In genomic region chr1:41700986-41701535, GRCh38 we compare ENCODE assay signal across 25 cellular contexts.
"Had no signal": no experiment of that assay in that cellular context is flagged by ENCODE, and none has a peak within 500 bp of the region (broad histone marks: within the 10 kb centered on the region; RNA-seq: fewer than 3 reads in every experiment).

No MANE protein-coding gene starts in this region.

- H2AFZ ChIP-seq: PC-9 had no signal

- H3K36me3 ChIP-seq: ascending aorta had no signal

- H3K9me3 ChIP-seq: ascending aorta, body of pancreas had no signal

- H3K9me3 Mint-ChIP-seq: activated naive CD4-positive, alpha-beta T cell treated with anti-CD3 and anti-CD28 coated beads, Interleukin-2, amount 50 U/mL, for 72 hours; activated naive CD8-positive, alpha-beta T cell treated with anti-CD3 and anti-CD28 coated beads, Interleukin-2, amount 50 U/mL, for 24 hours; WTC11 had no signal

- H3K4me1 Mint-ChIP-seq: WTC11 had no signal

- H3K4me1 ChIP-seq: ascending aorta, body of pancreas had no signal

- H3K4me3 Mint-ChIP-seq: activated CD8-positive, alpha-beta T cell treated with anti-CD3 and anti-CD28 coated beads, Interleukin-2, amount 10 ng/mL, durations not matched to agents 7 days and 5 days; activated naive CD8-positive, alpha-beta T cell treated with anti-CD3 and anti-CD28 coated beads, Interleukin-2, amount 50 U/mL, for 24 hours; T-helper 17 cell; WTC11 had no signal

- H3K36me3 Mint-ChIP-seq: activated naive CD4-positive, alpha-beta T cell treated with anti-CD3 and anti-CD28 coated beads, Interleukin-2, amount 50 U/mL, for 72 hours; WTC11 had no signal

- H3K27ac ChIP-seq: ascending aorta, body of pancreas, coronary artery, PC-9 had no signal

- H3K4me2 ChIP-seq: PC-9 had no signal

- ATAC-seq: activated CD8-positive, alpha-beta T cell treated with anti-CD3 and anti-CD28 coated beads, Interleukin-2, amount 10 ng/mL, durations not matched to agents 7 days and 5 days; activated naive CD4-positive, alpha-beta T cell treated with anti-CD3 and anti-CD28 coated beads, Interleukin-2, amount 50 U/mL, for 72 hours; activated naive CD8-positive, alpha-beta T cell treated with anti-CD3 and anti-CD28 coated beads, Interleukin-2, amount 50 U/mL, for 24 hours; body of pancreas; T-helper 17 cell; WTC11 had no signal

- H3K27me3 ChIP-seq: ascending aorta, body of pancreas had no signal

- H3K27ac Mint-ChIP-seq: activated CD8-positive, alpha-beta T cell treated with anti-CD3 and anti-CD28 coated beads, Interleukin-2, amount 10 ng/mL, durations not matched to agents 7 days and 5 days; activated naive CD4-positive, alpha-beta T cell treated with anti-CD3 and anti-CD28 coated beads, Interleukin-2, amount 50 U/mL, for 72 hours; activated naive CD8-positive, alpha-beta T cell treated with anti-CD3 and anti-CD28 coated beads, Interleukin-2, amount 50 U/mL, for 24 hours; T-helper 17 cell; WTC11 had no signal

- H3K4me3 ChIP-seq: ascending aorta, body of pancreas, coronary artery, PC-9 had no signal

- DNase-seq: activated CD4-positive, alpha-beta T cell treated with anti-CD3 and anti-CD28 coated beads for 48 hours; activated CD4-positive, alpha-beta T cell treated with anti-CD3 and anti-CD28 coated beads, Interleukin-2, amount 50 U/mL, for 4 hours; activated CD4-positive, CD25-positive, alpha-beta regulatory T cell treated with anti-CD3 and anti-CD28 coated beads, Interleukin-2, amount 50 U/mL, for 72 hours; activated CD8-positive, alpha-beta memory T cell treated with anti-CD3 and anti-CD28 coated beads, Interleukin-2, amount 50 U/mL, for 48 hours; activated CD8-positive, alpha-beta T cell treated with anti-CD3 and anti-CD28 coated beads, Interleukin-2, amount 10 ng/mL, durations not matched to agents 7 days and 5 days; activated naive CD4-positive, alpha-beta T cell treated with Interleukin-2 at 50 U/mL for 16 hours; activated naive CD8-positive, alpha-beta T cell treated with anti-CD3 and anti-CD28 coated beads, Interleukin-2, amount 50 U/mL, for 24 hours; activated T-cell treated with anti-CD3 and anti-CD28 coated beads, Interleukin-2, amount 50 U/mL, for 1 hour; amniotic stem cell; body of pancreas; central memory CD4-positive, alpha-beta T cell; NCI-H1105 treated with DMSO at 0.1 percent for 48 hours; NCI-H146; NCI-H187 treated with DMSO at 0.1 percent for 48 hours; NCI-H226; NCI-H526 treated with DMSO at 0.1 percent for 48 hours; NCI-H82; PC-9; SHP77 treated with DMSO at 0.1 percent for 48 hours; T-helper 17 cell; T-helper 9 cell had no signal
